ENCODE assay signal across 34 cellular contexts in genomic region chr6:95601133-95601532, GRCh38. TPM values are rescaled to one million over a fixed set of nuclear protein-coding genes. Genes with fewer than 3 reads are reported as not detected.
A peak's percentile ranks its signal among the peaks of the same experiment; 100 is the strongest.
DNase-seq lines count a peak whose midpoint lies in the region; ATAC-seq, FAIRE-seq and TF ChIP-seq lines count a peak whose summit lies in the region.
"Had no signal": no experiment of that assay in that cellular context is flagged by ENCODE, and none has a peak within 500 bp of the region (broad histone marks: within the 10 kb centered on the region; RNA-seq: fewer than 3 reads in every experiment).

No MANE protein-coding gene starts in this region.

- no peaks in the 10 kb centered on the region for H3K36me3 ChIP-seq in brain microvascular endothelial cell (replicated peaks)
- H3K36me3 ChIP-seq in smooth muscle cell (ENCODE audit: low read depth) = no peaks in the 10 kb centered on the region
- H3K36me3 ChIP-seq: ovary had no signal

- no peaks in the 10 kb centered on the region for H3K9me3 Mint-ChIP-seq in stimulated activated naive B cell treated with anti-CD40 and anti-IgM and Interleukin-4, amounts not matched to agents 10 μg/mL and 1 μg/mL and 100 μg/mL, for 72 hours
- H3K9me3 Mint-ChIP-seq: activated B cell treated with CpG ODN at 0.5 μM for 24 hours; activated T-cell treated with anti-CD3 and anti-CD28 coated beads, Interleukin-2, amount 50 U/mL, for 4 hours; stimulated activated naive CD8-positive, alpha-beta T cell treated with anti-CD3 and anti-CD28 coated beads, Interleukin-15, Interleukin-2, amounts not matched to agents 100 ng/mL and 50 ng/mL, for 24 hours had no signal

- H3K4me1 ChIP-seq in A549 (no peaks in the 10 kb centered on the region), smooth muscle cell (ENCODE audit: low read depth) (no peaks in the 10 kb centered on the region)
- H3K4me1 ChIP-seq: spleen, testis had no signal

- no peak for TF ChIP-seq POLR2A in A549 (IDR thresholded peaks at IDR 0.05; ENCODE audit: low read length)

- no peaks in the 10 kb centered on the region for H3K79me2 ChIP-seq in smooth muscle cell (ENCODE audit: low read depth)
- H3K79me2 ChIP-seq: hepatocyte had no signal

- no peak for ATAC-seq in A549
- ATAC-seq in stimulated activated naive B cell treated with anti-CD40 and anti-IgM and Interleukin-4, amounts not matched to agents 10 μg/mL and 1 μg/mL and 100 μg/mL, for 72 hours (replicated peaks) = no peak
- ATAC-seq: activated T-cell treated with anti-CD3 and anti-CD28 coated beads, Interleukin-2, amount 50 U/mL, for 4 hours; esophagus mucosa; gastroesophageal sphincter; left colon; right cardiac atrium had no signal

- H3K4me3 ChIP-seq in A549 (no peak overlapping the region), HFF-Myc (replicated peaks; ENCODE audit: low read depth, low read length) (no peak overlapping the region), brain microvascular endothelial cell (ENCODE audit: low read depth, low read length) (no peak overlapping the region), smooth muscle cell (no peak overlapping the region)
- H3K4me3 ChIP-seq: gastroesophageal sphincter, hepatocyte, ovary, spleen, testis had no signal

- TF ChIP-seq CTCF in A549 (IDR thresholded peaks at IDR 0.05) = no peak
- no peak for TF ChIP-seq CTCF in HFF-Myc (IDR thresholded peaks at IDR 0.05; ENCODE audit: low read depth, low read length, missing control alignments)
- TF ChIP-seq CTCF in brain microvascular endothelial cell (IDR thresholded peaks at IDR 0.05; ENCODE audit: low read depth, low read length, missing control alignments) = no peak
- TF ChIP-seq CTCF in smooth muscle cell (IDR thresholded peaks at IDR 0.05; ENCODE audit: borderline replicate concordance, insufficient read depth, poor library complexity, severe bottlenecking) = no peak

- DNase-seq in A549 (ENCODE audit: low read depth in 1 of 2, low spot score in 1 of 2) (peak in 1 of 2 experiments; percentile 0), HFF-Myc (ENCODE audit: extremely low read depth, low read depth) (peak; percentile 33), brain microvascular endothelial cell (peak; percentile 30), hepatic stellate cell (ENCODE audit: low spot score) (peak; percentile 26), activated gamma-delta T cell (lab: John Stamatoyannopoulos, UW) (no peak), smooth muscle cell (lab: John Stamatoyannopoulos, UW; ENCODE audit: unreplicated experiment) (no peak), mesenteric fat pad (ENCODE audit: low spot score) (no peak)
- DNase-seq in stimulated activated naive B cell treated with anti-CD40 and anti-IgM and Interleukin-4, amounts not matched to agents 10 μg/mL and 1 μg/mL and 100 μg/mL, for 72 hours = no peak
- DNase-seq: activated B cell treated with CpG ODN at 0.5 μM for 24 hours; activated T-cell treated with anti-CD3 and anti-CD28 coated beads, Interleukin-2, amount 50 U/mL, for 4 hours; CD4-positive, alpha-beta memory T cell; central memory CD4-positive, alpha-beta T cell; H7; Kasumi-1; left colon; mammary epithelial cell; NCI-H1436 treated with DMSO at 0.1 percent for 48 hours; NCI-H2107; ovary; right cardiac atrium; SHP77 treated with DMSO at 0.1 percent for 48 hours; spleen; stimulated activated CD4-positive, alpha-beta T cell treated with anti-CD3 and anti-CD28 coated beads, Interleukin-2, amount 100 ng/mL, for 24 hours; SW 1271; testis had no signal

- H3K27me3 ChIP-seq in brain microvascular endothelial cell (replicated peaks) = no peaks in the 10 kb centered on the region
- H3K27me3 ChIP-seq in smooth muscle cell (ENCODE audit: low read depth) = no peaks in the 10 kb centered on the region
- H3K27me3 ChIP-seq: gastroesophageal sphincter, hepatocyte, ovary, spleen, testis had no signal

- no peak overlapping the region for H3K27ac Mint-ChIP-seq in stimulated activated naive B cell treated with anti-CD40 and anti-IgM and Interleukin-4, amounts not matched to agents 10 μg/mL and 1 μg/mL and 100 μg/mL, for 72 hours
- H3K27ac Mint-ChIP-seq: activated B cell treated with CpG ODN at 0.5 μM for 24 hours; B cell; CD4-positive, alpha-beta memory T cell; stimulated activated naive CD8-positive, alpha-beta T cell treated with anti-CD3 and anti-CD28 coated beads, Interleukin-15, Interleukin-2, amounts not matched to agents 100 ng/mL and 50 ng/mL, for 24 hours had no signal

- H2AFZ ChIP-seq in smooth muscle cell (ENCODE audit: low read depth) = no peak overlapping the region
- H2AFZ ChIP-seq: hepatocyte had no signal

- no peak for TF ChIP-seq RAD21 in A549 (conservative IDR thresholded peaks at IDR 0.05 in 1 of 2, IDR thresholded peaks at IDR 0.05 in 1 of 2)

- H3K36me3 Mint-ChIP-seq in stimulated activated naive B cell treated with anti-CD40 and anti-IgM and Interleukin-4, amounts not matched to agents 10 μg/mL and 1 μg/mL and 100 μg/mL, for 72 hours = peaks cover 8 to 17% of the 10 kb centered on the region in 2 donors

- no peak overlapping the region for H3K4me3 Mint-ChIP-seq in stimulated activated naive B cell treated with anti-CD40 and anti-IgM and Interleukin-4, amounts not matched to agents 10 μg/mL and 1 μg/mL and 100 μg/mL, for 72 hours
- H3K4me3 Mint-ChIP-seq: activated B cell treated with CpG ODN at 0.5 μM for 24 hours; activated T-cell treated with anti-CD3 and anti-CD28 coated beads, Interleukin-2, amount 50 U/mL, for 4 hours; B cell; CD4-positive, alpha-beta memory T cell; stimulated activated naive CD8-positive, alpha-beta T cell treated with anti-CD3 and anti-CD28 coated beads, Interleukin-15, Interleukin-2, amounts not matched to agents 100 ng/mL and 50 ng/mL, for 24 hours had no signal

- no peak for FAIRE-seq in A549 (lab: Jason Lieb, UNC)
- FAIRE-seq: astrocyte, RCC 7860, urothelium cell line had no signal

- H3K4me2 ChIP-seq in A549 (peak overlapping the region; percentile 25; the same call in 2 of the 3 replicates), smooth muscle cell (no peak overlapping the region)
- H3K4me2 ChIP-seq: hepatocyte had no signal

- POLR2A ChIA-PET in A549 (lab: Yijun Ruan, JAX) = no interaction called here

- CTCF ChIA-PET in A549 (lab: Yijun Ruan, JAX) = no interaction called here

- no peaks in the 10 kb centered on the region for H4K20me1 ChIP-seq in smooth muscle cell (ENCODE audit: low read depth)

- H3K9ac ChIP-seq in smooth muscle cell (ENCODE audit: low read depth) = no peak overlapping the region

- H3K9me3 ChIP-seq in A549 (no peaks in the 10 kb centered on the region), smooth muscle cell (replicated peaks; ENCODE audit: low read depth) (no peaks in the 10 kb centered on the region)
- H3K9me3 ChIP-seq: gastroesophageal sphincter, ovary, spleen, testis had no signal

- no peaks in the 10 kb centered on the region for H3K27me3 Mint-ChIP-seq in stimulated activated naive B cell treated with anti-CD40 and anti-IgM and Interleukin-4, amounts not matched to agents 10 μg/mL and 1 μg/mL and 100 μg/mL, for 72 hours
- H3K27me3 Mint-ChIP-seq: activated B cell treated with CpG ODN at 0.5 μM for 24 hours; B cell; CD4-positive, alpha-beta memory T cell; stimulated activated naive CD8-positive, alpha-beta T cell treated with anti-CD3 and anti-CD28 coated beads, Interleukin-15, Interleukin-2, amounts not matched to agents 100 ng/mL and 50 ng/mL, for 24 hours had no signal

- 54% methylated on average over 3 of the region's 3 CpGs for WGBS in A549 (ENCODE audit: missing lambda C conversion rate)
- 78% methylated on average over 3 of the region's 3 CpGs for WGBS in smooth muscle cell (ENCODE audit: low lambda C conversion rate)

- no peak for TF ChIP-seq EP300 in A549 (IDR thresholded peaks at IDR 0.05)

- H3K4me1 Mint-ChIP-seq in stimulated activated naive B cell treated with anti-CD40 and anti-IgM and Interleukin-4, amounts not matched to agents 10 μg/mL and 1 μg/mL and 100 μg/mL, for 72 hours = no peaks in the 10 kb centered on the region
- H3K4me1 Mint-ChIP-seq: activated B cell treated with CpG ODN at 0.5 μM for 24 hours, B cell had no signal

- no peaks in the 10 kb centered on the region for H3F3A ChIP-seq in smooth muscle cell (ENCODE audit: low read depth)

- in situ Hi-C loops in brain microvascular endothelial cell (cut with HindIII; ENCODE audit: low pct_ligation_motif_present, low sequenced_read_pairs) = no loop called here

- no peak overlapping the region for H3K27ac ChIP-seq in A549
- no peak overlapping the region for H3K27ac ChIP-seq in brain microvascular endothelial cell
- no peak overlapping the region for H3K27ac ChIP-seq in smooth muscle cell (ENCODE audit: low read depth)
- H3K27ac ChIP-seq: gastroesophageal sphincter, hepatocyte, HL-60, ovary, spleen, testis had no signal

TF ChIP-seq in A549, 52 proteins besides CTCF, POLR2A, EP300 and RAD21 (continues in another document):
- TF ChIP-seq ESRRA (IDR thresholded peaks at IDR 0.05; ENCODE audit: borderline replicate concordance, low read length) (no peak), NR3C1 (IDR thresholded peaks at IDR 0.05) (no peak), JUNB (IDR thresholded peaks at IDR 0.05) (no peak), MAZ (IDR thresholded peaks at IDR 0.05; ENCODE audit: borderline replicate concordance, low read depth, low read length) (no peak), FOXS1 (CRISPR knock-in tag; IDR thresholded peaks at IDR 0.05) (no peak), HMGXB4 (CRISPR knock-in tag; IDR thresholded peaks at IDR 0.05; ENCODE audit: borderline replicate concordance) (no peak), HOXA7 (CRISPR knock-in tag; IDR thresholded peaks at IDR 0.05) (no peak), CHD2 (IDR thresholded peaks at IDR 0.05; ENCODE audit: low read length, partially characterized antibody) (no peak), MYC (IDR thresholded peaks at IDR 0.05; ENCODE audit: borderline replicate concordance, low read length) (no peak)

RNA-seq across cellular contexts. Expression of gene MANEA, which starts 23.8 kb away (rescaled TPM):
- polyA plus RNA-seq in A549 (2011; rRNA removed) = 8.9 and 13.3 TPM in 2 replicates
- 1.2 and 1.5 TPM in 2 replicates for polyA plus RNA-seq in A549 (2012; cell fraction: cytosol; rRNA removed)
- polyA plus RNA-seq in A549 (2012; cell fraction: nucleus; rRNA removed) = 0.61 and 0.91 TPM in 2 replicates
- 3.8 to 4.6 TPM (median 4.0 TPM) in 3 replicates for polyA plus RNA-seq in A549 (2017; fragmentation: RNase III; extraction: RNeasy Plus Mini Kit Qiagen cat#74134 plus additional on column Dnase treatment)
- polyA minus RNA-seq in A549 (2011; rRNA and poly(A)+ RNA removed) = 2.9 and 3.3 TPM in 2 replicates
- 11.0 and 16.0 TPM in 2 replicates for total RNA-seq in smooth muscle cell
- 2.7 and 4.5 TPM in 2 replicates for polyA plus RNA-seq in smooth muscle cell
- total RNA-seq in mesenteric fat pad = 16.0 TPM

Comparison
In these comparisons a context has a peak if more than half of its experiments do, and no peak if none do; other contexts are left out.
1. DNase-seq: peak in HFF-Myc (single experiment), brain microvascular endothelial cell (single experiment) and hepatic stellate cell (single experiment); none in stimulated activated naive B cell treated with anti-CD40 and anti-IgM and Interleukin-4, amounts not matched to agents 10 μg/mL and 1 μg/mL and 100 μg/mL, for 72 hours (single experiment), activated gamma-delta T cell (single experiment), smooth muscle cell (single experiment) and mesenteric fat pad (single experiment).